21 cellular contexts compared by ENCODE assay signal in the genomic region with DNA sequence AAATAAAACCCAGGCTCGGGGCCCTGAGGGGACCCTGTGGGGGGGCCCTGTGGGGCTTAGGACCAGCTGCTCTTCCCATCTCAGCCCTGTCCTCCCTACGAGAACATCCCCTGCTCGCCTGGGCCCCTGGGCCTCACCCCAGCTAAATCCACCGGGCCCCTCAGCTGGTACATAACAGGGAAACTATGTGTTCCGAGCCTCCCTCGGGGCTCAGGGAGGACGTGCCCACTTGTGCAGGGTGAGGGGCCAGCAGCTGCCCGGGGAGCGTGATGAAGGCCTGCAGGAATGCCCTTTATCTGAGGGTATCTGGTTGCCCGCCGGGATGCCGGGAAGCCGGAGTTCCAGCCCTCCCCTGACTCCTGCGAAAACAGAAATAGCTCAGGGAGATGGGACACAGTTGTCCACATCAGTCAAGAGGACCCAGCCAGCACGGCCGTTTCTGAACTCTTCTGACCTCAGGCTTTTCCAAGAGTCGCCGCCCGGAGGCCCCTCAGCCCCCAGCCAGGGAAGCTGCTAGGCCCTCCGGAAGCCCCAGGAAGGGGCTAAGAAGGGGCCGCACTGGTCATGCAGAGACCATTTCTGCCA. TPM values are rescaled to one million over a fixed set of nuclear protein-coding genes. Genes with fewer than 3 reads are reported as not detected.
"Had no signal": no experiment of that assay in that cellular context is flagged by ENCODE, and none has a peak within 500 bp of the region (broad histone marks: within the 10 kb centered on the region; RNA-seq: fewer than 3 reads in every experiment).

No MANE protein-coding gene starts in this region.

- H3K36me3 ChIP-seq: breast epithelium, esophagus squamous epithelium, gastroesophageal sphincter, vagina had no signal

- ATAC-seq: natural killer cell had no signal

- H3K9me3 ChIP-seq: breast epithelium, esophagus squamous epithelium, gastroesophageal sphincter, testis, vagina had no signal

- H3K4me1 ChIP-seq: breast epithelium, esophagus squamous epithelium, gastroesophageal sphincter, testis, vagina had no signal

- DNase-seq: activated naive CD4-positive, alpha-beta T cell treated with Interleukin-2 at 50 U/mL for 16 hours; activated naive CD8-positive, alpha-beta T cell treated with anti-CD3 and anti-CD28 coated beads for 36 hours; activated T-cell treated with anti-CD3 and anti-CD28 coated beads, Interleukin-2, amount 50 U/mL, for 1 hour; amniotic stem cell; cerebellar nuclear complex; esophagus squamous epithelium; head of caudate nucleus; kidney; natural killer cell; stimulated activated CD4-positive, alpha-beta T cell treated with anti-CD3 and anti-CD28 coated beads, Interleukin-4, amount 100 ng/mL, for 1 hour; stimulated activated naive CD4-positive, alpha-beta T cell; T-helper 1 cell; testis had no signal

- H3K4me3 ChIP-seq: breast epithelium, coronary artery, esophagus squamous epithelium, gastroesophageal sphincter, testis, vagina had no signal

- H3K27me3 ChIP-seq: breast epithelium, esophagus squamous epithelium, gastroesophageal sphincter, testis, vagina had no signal

- H3K27ac ChIP-seq: breast epithelium, coronary artery, esophagus squamous epithelium, gastroesophageal sphincter, testis, vagina had no signal

RNA-seq across cellular contexts. Expression of a gene that starts 29.9 kb away (rescaled TPM):
- total RNA-seq: activated naive CD8-positive, alpha-beta T cell treated with anti-CD3 and anti-CD28 coated beads for 36 hours; natural killer cell had no signal

RNA-seq across cellular contexts. Expression of a gene that starts 48.2 kb away (rescaled TPM):
- total RNA-seq: lung microvascular endothelial cell, osteoblast, pulmonary artery endothelial cell, WTC11 had no signal
